13 cellular contexts compared by ENCODE assay signal in the genomic region with DNA sequence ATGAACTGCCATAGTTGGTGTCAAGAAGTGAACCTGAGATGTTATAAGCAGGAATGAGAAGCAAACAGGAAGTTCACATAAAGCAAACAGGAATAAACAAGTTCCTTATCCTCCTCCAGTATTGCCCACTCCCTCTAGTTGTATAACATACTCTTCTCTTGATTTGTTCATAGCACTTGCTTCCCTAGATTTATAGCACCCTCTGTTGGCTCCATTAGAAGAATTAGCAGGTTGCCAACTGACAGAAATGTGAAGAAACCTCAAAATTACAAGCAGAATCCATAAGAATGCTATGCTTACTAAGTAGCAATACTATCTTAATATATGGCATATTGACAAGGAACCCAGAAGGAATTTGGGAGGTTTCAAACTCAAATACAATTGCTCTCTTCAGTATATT.
DNase-seq lines count a peak whose midpoint lies in the region; ATAC-seq and TF ChIP-seq lines count a peak whose summit lies in the region.
"Had no signal": no experiment of that assay in that cellular context is flagged by ENCODE, and none has a peak within 500 bp of the region (broad histone marks: within the 10 kb centered on the region; RNA-seq: fewer than 3 reads in every experiment).

No MANE protein-coding gene starts in this region.

- no TSS peak for BruUV-seq in PC-3 (replicated peaks; lab: Mats Ljungman, UMichigan)

- POLR2A ChIA-PET in PC-3 (lab: Charles Lee; ENCODE audit: unreplicated experiment) = no interaction called here

- H3K4me3 ChIP-seq in PC-3 (ENCODE audit: low read length) = no peak overlapping the region
- H3K4me3 ChIP-seq in fibroblast of lung (replicated peaks in 1 of 4; ENCODE audit: control extremely low read depth in 1 of 4, insufficient read depth in 1 of 4, low read depth in 3 of 4, low read length in 4 of 4) = no peak overlapping the region
- H3K4me3 ChIP-seq in WERI-Rb-1 (ENCODE audit: low read depth, low read length) = no peak overlapping the region

- H3K4me3 Mint-ChIP-seq in effector memory CD8-positive, alpha-beta T cell = no peak overlapping the region
- H3K4me3 Mint-ChIP-seq: activated naive CD8-positive, alpha-beta T cell had no signal

- H3K36me3 Mint-ChIP-seq in effector memory CD8-positive, alpha-beta T cell (ENCODE audit: insufficient read depth) = no peaks in the 10 kb centered on the region
- H3K36me3 Mint-ChIP-seq: activated naive CD8-positive, alpha-beta T cell had no signal

- H3K4me1 ChIP-seq in PC-3 (ENCODE audit: insufficient read depth, low read length) (no peaks in the 10 kb centered on the region), fibroblast of lung (ENCODE audit: control insufficient read depth, extremely low read depth, insufficient read depth, low read length) (no peaks in the 10 kb centered on the region)

- no peak overlapping the region for H3K4me2 ChIP-seq in PC-3 (ENCODE audit: low read length)
- no peak overlapping the region for H3K4me2 ChIP-seq in fibroblast of lung (ENCODE audit: extremely low read depth, insufficient read depth, low read length)

- H3K9me2 ChIP-seq in PC-3 (replicated peaks; ENCODE audit: low read length) = no peaks in the 10 kb centered on the region

- H3K27me3 ChIP-seq in PC-3 (ENCODE audit: low read length) = no peaks in the 10 kb centered on the region
- H3K27me3 ChIP-seq in fibroblast of lung (ENCODE audit: control insufficient read depth, insufficient read depth, low read length) = no peaks in the 10 kb centered on the region
- no peaks in the 10 kb centered on the region for H3K27me3 ChIP-seq in WERI-Rb-1 (ENCODE audit: insufficient read depth, low read depth, severe bottlenecking)

- peak; percentile 13 for DNase-seq in A172 (ENCODE audit: low spot score)
- peak; percentile 34 for DNase-seq in GM03348 (ENCODE audit: low spot score)
- DNase-seq in PC-3 = peak; percentile 34
- peak; percentile 53 to 79 for DNase-seq in fibroblast of lung (ENCODE audit: low read depth in 2 of 2)
- no peak for DNase-seq in Ammon's horn (ENCODE audit: low spot score)
- no peak for DNase-seq in WERI-Rb-1
- DNase-seq in effector memory CD8-positive, alpha-beta T cell = no peak
- DNase-seq: activated CD4-positive, CD25-positive, alpha-beta regulatory T cell treated with anti-CD3 and anti-CD28 coated beads, Interleukin-2, amount 50 U/mL, for 72 hours; DMS79; hippocampal formation; NCI-H1694 treated with DMSO at 0.1 percent for 48 hours had no signal

- intact Hi-C loops in PC-3 (cut with micrococcal nuclease) = loop anchor here (2.0 to 5.0 kb wide), 4 partner anchors 118 to 287 kb away; no protein-coding TSS in a partner anchor

- H3F3A ChIP-seq in PC-3 (ENCODE audit: low read length, unreplicated experiment) = no peaks in the 10 kb centered on the region

- CTCF ChIA-PET in PC-3 (lab: Charles Lee) = interaction anchor here (0.6 kb wide), 1 partner anchor 54 kb away, joined by 3 read pairs; no protein-coding TSS in a partner anchor

- no peaks in the 10 kb centered on the region for H4K20me1 ChIP-seq in PC-3 (ENCODE audit: low read length)
- H4K20me1 ChIP-seq in fibroblast of lung (ENCODE audit: control insufficient read depth, extremely low read depth, insufficient read depth, low read length) = no peaks in the 10 kb centered on the region

- H3K27ac ChIP-seq in PC-3 (ENCODE audit: low read length) (no peak overlapping the region), fibroblast of lung (ENCODE audit: insufficient read depth, low read length) (no peak overlapping the region), WERI-Rb-1 (no peak overlapping the region)

- H3K9ac ChIP-seq in PC-3 (ENCODE audit: low read length) (no peak overlapping the region), fibroblast of lung (ENCODE audit: insufficient read depth, low read length) (no peak overlapping the region)

- TF ChIP-seq CTCF in PC-3 (conservative IDR thresholded peaks at IDR 0.05; ENCODE audit: low read depth, low read length) (peak; percentile 64), fibroblast of lung (conservative IDR thresholded peaks at IDR 0.05 in 1 of 2, IDR thresholded peaks at IDR 0.05 in 1 of 2; ENCODE audit: low read depth in 1 of 2, low read length in 2 of 2) (peak; percentile 37 to 51), WERI-Rb-1 (IDR thresholded peaks at IDR 0.05; ENCODE audit: low read depth, low read length) (no peak)

- H3K79me2 ChIP-seq in PC-3 (ENCODE audit: low read length) (no peaks in the 10 kb centered on the region), fibroblast of lung (ENCODE audit: control insufficient read depth, insufficient read depth, low read length) (no peaks in the 10 kb centered on the region)

- H2AFZ ChIP-seq in PC-3 (ENCODE audit: low read length) = no peak overlapping the region
- no peak overlapping the region for H2AFZ ChIP-seq in fibroblast of lung (ENCODE audit: low read length)

- H3K27ac Mint-ChIP-seq in effector memory CD8-positive, alpha-beta T cell = no peak overlapping the region
- H3K27ac Mint-ChIP-seq: activated naive CD8-positive, alpha-beta T cell had no signal

- no peaks in the 10 kb centered on the region for H3K36me3 ChIP-seq in PC-3 (ENCODE audit: low read depth, low read length)
- no peaks in the 10 kb centered on the region for H3K36me3 ChIP-seq in fibroblast of lung (ENCODE audit: control insufficient read depth, insufficient read depth, low read length)
- H3K36me3 ChIP-seq in WERI-Rb-1 = no peaks in the 10 kb centered on the region

- H3K9me3 ChIP-seq in PC-3 (ENCODE audit: low read length) = no peaks in the 10 kb centered on the region
- H3K9me3 ChIP-seq in fibroblast of lung (ENCODE audit: control insufficient read depth, insufficient read depth, low read depth, low read length) = no peaks in the 10 kb centered on the region
- H3K9me3 ChIP-seq in WERI-Rb-1 (ENCODE audit: severe bottlenecking) = no peaks in the 10 kb centered on the region

- H3K27me3 Mint-ChIP-seq in effector memory CD8-positive, alpha-beta T cell = no peaks in the 10 kb centered on the region
- H3K27me3 Mint-ChIP-seq: activated naive CD8-positive, alpha-beta T cell had no signal

- ATAC-seq in PC-3 (no peak; the same call in 1 of the 2 replicates), HG03095 (IDR thresholded peaks at IDR 0.05; ENCODE audit: unreplicated experiment) (no peak)
- no peak for ATAC-seq in effector memory CD8-positive, alpha-beta T cell (replicated peaks)

- H3K9me3 Mint-ChIP-seq in effector memory CD8-positive, alpha-beta T cell = peaks cover 0 to 2% of the 10 kb centered on the region in 2 donors

- no peaks in the 10 kb centered on the region for H3K4me1 Mint-ChIP-seq in effector memory CD8-positive, alpha-beta T cell (ENCODE audit: low read depth in 2 of 2)

Comparison
In these comparisons a context has a peak if more than half of its experiments do, and no peak if none do; other contexts are left out.
1. DNase-seq: peak in A172 (single experiment), GM03348 (single experiment), PC-3 (single experiment) and fibroblast of lung (2 of 2); none in Ammon's horn (single experiment), WERI-Rb-1 (single experiment) and effector memory CD8-positive, alpha-beta T cell (0 of 3).